26 cellular contexts compared by ENCODE assay signal in genomic region chr6:44785123-44785522, GRCh38.
"Had no signal": no experiment of that assay in that cellular context is flagged by ENCODE, and none has a peak within 500 bp of the region (broad histone marks: within the 10 kb centered on the region; RNA-seq: fewer than 3 reads in every experiment).

No MANE protein-coding gene starts in this region.

- H3K27ac ChIP-seq: left ventricle myocardium inferior, parathyroid adenoma, right atrium auricular region, right lobe of liver, tibial nerve, uterus had no signal

- H3K9me3 ChIP-seq: right lobe of liver, uterus had no signal

- ATAC-seq: naive thymus-derived CD8-positive, alpha-beta T cell; right lobe of liver; stimulated activated memory B cell treated with anti-CD40 and anti-IgM and Interleukin-4, amounts not matched to agents 10 μg/mL and 1 μg/mL and 100 μg/mL, for 72 hours; stimulated activated naive CD8-positive, alpha-beta T cell treated with anti-CD3 and anti-CD28 coated beads, Interleukin-15, amount 100 ng/mL, for 72 hours had no signal

- H3K27ac Mint-ChIP-seq: immature natural killer cell; memory B cell; naive thymus-derived CD8-positive, alpha-beta T cell; nephron; progenitor cell of endocrine pancreas; stimulated activated memory B cell treated with anti-CD40 and anti-IgM and Interleukin-4, amounts not matched to agents 10 μg/mL and 1 μg/mL and 100 μg/mL, for 72 hours; stimulated activated naive CD8-positive, alpha-beta T cell treated with anti-CD3 and anti-CD28 coated beads, Interleukin-15, amount 100 ng/mL, for 72 hours; type B pancreatic cell had no signal

- H3K4me3 ChIP-seq: left ventricle myocardium inferior, lung, right atrium auricular region, right lobe of liver, smooth muscle cell, tibial nerve, uterus had no signal

- H3K27me3 ChIP-seq: right atrium auricular region, right lobe of liver, tibial nerve, uterus had no signal

- H3K36me3 ChIP-seq: left ventricle myocardium inferior, right atrium auricular region, right lobe of liver, tibial nerve, uterus had no signal

- H3K4me3 Mint-ChIP-seq: immature natural killer cell; memory B cell; naive thymus-derived CD8-positive, alpha-beta T cell; nephron; neural crest cell; stimulated activated memory B cell treated with anti-CD40 and anti-IgM and Interleukin-4, amounts not matched to agents 10 μg/mL and 1 μg/mL and 100 μg/mL, for 72 hours; stimulated activated naive CD8-positive, alpha-beta T cell treated with anti-CD3 and anti-CD28 coated beads, Interleukin-15, amount 100 ng/mL, for 72 hours; type B pancreatic cell had no signal

- H3K4me2 ChIP-seq: smooth muscle cell had no signal

- DNase-seq: hypothalamus; immature natural killer cell; left ventricle myocardium inferior; naive thymus-derived CD8-positive, alpha-beta T cell; nucleus accumbens; right lobe of liver; stimulated activated CD4-positive, alpha-beta T cell treated with anti-CD3 and anti-CD28 coated beads, Interleukin-1b, Interleukin-23, amount 100 ng/mL, for 48 hours; stimulated activated CD4-positive, alpha-beta T cell treated with anti-CD3 and anti-CD28 coated beads, Interleukin-2, amount 100 ng/mL, for 48 hours; stimulated activated CD4-positive, alpha-beta T cell treated with anti-CD3 and anti-CD28 coated beads, Interleukin-4, amount 100 ng/mL, for 4 hours; stimulated activated CD8-positive, alpha-beta memory T cell treated with anti-CD3 and anti-CD28 coated beads, Interleukin-4, amount 100 ng/mL, for 48 hours; stimulated activated naive CD4-positive, alpha-beta T cell treated with Interleukin-2 at 50 U/mL for 16 hours; stimulated activated naive CD8-positive, alpha-beta T cell treated with anti-CD3 and anti-CD28 coated beads, Interleukin-15, amount 100 ng/mL, for 72 hours; substantia nigra; uterus had no signal

- H3K4me1 ChIP-seq: left ventricle myocardium inferior, parathyroid adenoma, right atrium auricular region, right lobe of liver, uterus had no signal

- H3K9ac ChIP-seq: parathyroid adenoma had no signal

- H3K27me3 Mint-ChIP-seq: naive thymus-derived CD8-positive, alpha-beta T cell; stimulated activated naive CD8-positive, alpha-beta T cell treated with anti-CD3 and anti-CD28 coated beads, Interleukin-15, amount 100 ng/mL, for 72 hours; type B pancreatic cell had no signal

- FAIRE-seq: islet of Langerhans had no signal

- H2AFZ ChIP-seq: parathyroid adenoma had no signal

- H3K79me2 ChIP-seq: parathyroid adenoma had no signal

- H3K4me1 Mint-ChIP-seq: immature natural killer cell; memory B cell; nephron; stimulated activated memory B cell treated with anti-CD40 and anti-IgM and Interleukin-4, amounts not matched to agents 10 μg/mL and 1 μg/mL and 100 μg/mL, for 72 hours had no signal

- H3K36me3 Mint-ChIP-seq: immature natural killer cell; memory B cell; stimulated activated memory B cell treated with anti-CD40 and anti-IgM and Interleukin-4, amounts not matched to agents 10 μg/mL and 1 μg/mL and 100 μg/mL, for 72 hours; type B pancreatic cell had no signal

- H3K9me3 Mint-ChIP-seq: immature natural killer cell; memory B cell; neural crest cell; stimulated activated memory B cell treated with anti-CD40 and anti-IgM and Interleukin-4, amounts not matched to agents 10 μg/mL and 1 μg/mL and 100 μg/mL, for 72 hours; type B pancreatic cell had no signal
